Comparison of ENCODE assay signal across 10 cellular contexts in genomic region chrX:10167573-10167972, GRCh38.
DNase-seq lines count a peak whose midpoint lies in the region; ATAC-seq lines count a peak whose summit lies in the region.
"Had no signal": no experiment of that assay in that cellular context is flagged by ENCODE, and none has a peak within 500 bp of the region (broad histone marks: within the 10 kb centered on the region; RNA-seq: fewer than 3 reads in every experiment).

No MANE protein-coding gene starts in this region.

- peak; percentile 53 for ATAC-seq in GM18870 (IDR thresholded peaks at IDR 0.05; ENCODE audit: unreplicated experiment)
- ATAC-seq in HG02642 (IDR thresholded peaks at IDR 0.05; ENCODE audit: poor library complexity, unreplicated experiment): peak; percentile 60
- peak; percentile 85 for ATAC-seq in HG03521 (IDR thresholded peaks at IDR 0.05; ENCODE audit: unreplicated experiment)
- ATAC-seq in stimulated activated effector memory CD8-positive, alpha-beta T cell treated with anti-CD3 and anti-CD28 coated beads, Interleukin-12 subunit alpha, Interleukin-12 subunit beta, amount 100 ng/mL, for 72 hours: peak; percentile 54
- ATAC-seq: activated T-cell treated with anti-CD3 and anti-CD28 coated beads, Interleukin-2, amount 50 U/mL, for 72 hours had no signal

- H3K9me3 Mint-ChIP-seq in stimulated activated effector memory CD8-positive, alpha-beta T cell treated with anti-CD3 and anti-CD28 coated beads, Interleukin-12 subunit alpha, Interleukin-12 subunit beta, amount 100 ng/mL, for 72 hours: no peaks in the 10 kb centered on the region
- H3K9me3 Mint-ChIP-seq: activated T-cell treated with anti-CD3 and anti-CD28 coated beads, Interleukin-2, amount 50 U/mL, for 72 hours had no signal

- no peak for DNase-seq in stimulated activated effector memory CD8-positive, alpha-beta T cell treated with anti-CD3 and anti-CD28 coated beads, Interleukin-12 subunit alpha, Interleukin-12 subunit beta, amount 100 ng/mL, for 72 hours (ENCODE audit: low spot score in 2 of 2)
- DNase-seq in NCI-H69 (lab: John Stamatoyannopoulos, UW) (no peak), NCI-H226 (no peak), hippocampal formation (lab: John Stamatoyannopoulos, UW) (no peak)
- DNase-seq: activated T-cell treated with anti-CD3 and anti-CD28 coated beads, Interleukin-2, amount 50 U/mL, for 72 hours; heart right ventricle; stimulated activated CD8-positive, alpha-beta memory T cell treated with anti-CD3 and anti-CD28 coated beads, Interleukin-4, amount 100 ng/mL, for 48 hours had no signal

- peaks cover 15% of the 10 kb centered on the region for H3K4me1 Mint-ChIP-seq in stimulated activated effector memory CD8-positive, alpha-beta T cell treated with anti-CD3 and anti-CD28 coated beads, Interleukin-12 subunit alpha, Interleukin-12 subunit beta, amount 100 ng/mL, for 72 hours

- no peak overlapping the region for H3K4me3 Mint-ChIP-seq in stimulated activated effector memory CD8-positive, alpha-beta T cell treated with anti-CD3 and anti-CD28 coated beads, Interleukin-12 subunit alpha, Interleukin-12 subunit beta, amount 100 ng/mL, for 72 hours
- H3K4me3 Mint-ChIP-seq: activated T-cell treated with anti-CD3 and anti-CD28 coated beads, Interleukin-2, amount 50 U/mL, for 72 hours had no signal

- no peak overlapping the region for H3K27ac Mint-ChIP-seq in stimulated activated effector memory CD8-positive, alpha-beta T cell treated with anti-CD3 and anti-CD28 coated beads, Interleukin-12 subunit alpha, Interleukin-12 subunit beta, amount 100 ng/mL, for 72 hours
- H3K27ac Mint-ChIP-seq: activated T-cell treated with anti-CD3 and anti-CD28 coated beads, Interleukin-2, amount 50 U/mL, for 72 hours had no signal

- no peaks in the 10 kb centered on the region for H3K36me3 Mint-ChIP-seq in stimulated activated effector memory CD8-positive, alpha-beta T cell treated with anti-CD3 and anti-CD28 coated beads, Interleukin-12 subunit alpha, Interleukin-12 subunit beta, amount 100 ng/mL, for 72 hours
